8 cellular contexts compared by ENCODE assay signal in genomic region chr12:89461649-89462612, GRCh38.
DNase-seq lines count a peak whose midpoint lies in the region; ATAC-seq, FAIRE-seq and TF ChIP-seq lines count a peak whose summit lies in the region.

No MANE protein-coding gene starts in this region.

- no peaks in the 10 kb centered on the region for H3K9me3 ChIP-seq in neuron (ENCODE audit: low read length)

- no peak overlapping the region for H2AFZ ChIP-seq in neuron (ENCODE audit: low read depth, low read length)

- peaks cover 13% of the 10 kb centered on the region for H3K4me1 ChIP-seq in neuron (ENCODE audit: insufficient read depth, low read length)

- no peak for DNase-seq in BJ (ENCODE audit: low read depth)
- peak; percentile 13 to 32 for DNase-seq in NCI-H1930 (lab: John Stamatoyannopoulos, UW)
- peak; percentile 90 for DNase-seq in fibroblast of peridontal ligament (ENCODE audit: extremely low read depth)
- DNase-seq in stimulated activated CD4-positive, alpha-beta T cell treated with anti-CD3 and anti-CD28 coated beads, Interleukin-1b, Interleukin-23, amount 100 ng/mL, for 48 hours, result no peak

- FAIRE-seq in TTC549 (lab: Jason Lieb, UNC), result peak; percentile 97

- ATAC-seq in GM18858 (IDR thresholded peaks at IDR 0.05; ENCODE audit: unreplicated experiment) (peak; percentile 95), HG03039 (IDR thresholded peaks at IDR 0.05; ENCODE audit: unreplicated experiment) (peak; percentile 84)

- H3K4me3 ChIP-seq in BJ (ENCODE audit: low read depth, low read length), result no peak overlapping the region
- H3K4me3 ChIP-seq in neuron (ENCODE audit: low read length), result peak overlapping the region; percentile 9

- TF ChIP-seq CTCF in BJ (IDR thresholded peaks at IDR 0.05; ENCODE audit: insufficient read depth, low read depth, low read length), result peak; percentile 26; the same call in 1 of the 2 replicates

- H3K36me3 ChIP-seq in BJ (ENCODE audit: control insufficient read depth, insufficient read depth, low read length) (no peaks in the 10 kb centered on the region), neuron (ENCODE audit: insufficient read depth, low read length) (peaks cover 2% of the 10 kb centered on the region)

- CTCF ChIA-PET in BJ (lab: Yijun Ruan, JAX), result interaction anchor here (0.5 to 2.7 kb wide), 35 partner anchors 9 to 514 kb away, joined by 3 to 30 read pairs (median 4); partner anchors contain the start of genes DUSP6 and GALNT4

- POLR2A ChIA-PET in BJ (lab: Charles Lee), result no interaction called here

- H3K27me3 ChIP-seq in BJ (ENCODE audit: control insufficient read depth, insufficient read depth, low read length) (no peaks in the 10 kb centered on the region), neuron (ENCODE audit: insufficient read depth, low read length) (no peaks in the 10 kb centered on the region)

Comparison
In these comparisons a context has a peak if more than half of its experiments do, and no peak if none do; other contexts are left out.
1. DNase-seq: peak in NCI-H1930 (2 of 2) and fibroblast of peridontal ligament (single experiment); none in BJ (single experiment) and stimulated activated CD4-positive, alpha-beta T cell treated with anti-CD3 and anti-CD28 coated beads, Interleukin-1b, Interleukin-23, amount 100 ng/mL, for 48 hours (single experiment).